In genomic region chr17:36722121-36722902, GRCh38 we compare ENCODE assay signal across 1 cellular context.
TF ChIP-seq lines count a peak whose summit lies in the region.

No MANE protein-coding gene starts in this region.

TF ChIP-seq in K562, 482 proteins besides CTCF, POLR2A, EP300 and RAD21 (continued from another document and continues in another):
- TF ChIP-seq ZFP91 (CRISPR knock-in tag; IDR thresholded peaks at IDR 0.05) (no peak), ZNF77 (CRISPR knock-in tag; IDR thresholded peaks at IDR 0.05) (no peak), RBM17 (IDR thresholded peaks at IDR 0.05; ENCODE audit: borderline replicate concordance, low read depth, low read length) (no peak), SIN3B (IDR thresholded peaks at IDR 0.05; ENCODE audit: low read depth) (no peak), ILF3 (IDR thresholded peaks at IDR 0.05; ENCODE audit: borderline replicate concordance) (no peak), GTF2E2 (tag; IDR thresholded peaks at IDR 0.05) (no peak), CHD1 (IDR thresholded peaks at IDR 0.05; ENCODE audit: low read length) (no peak), ZKSCAN1 (IDR thresholded peaks at IDR 0.05; ENCODE audit: low read depth, low read length) (0 out of 2 replicates have a peak, but pooled peaks have one; percentile 22), ZNF668 (CRISPR knock-in tag; IDR thresholded peaks at IDR 0.05) (no peak), PRPF4 (IDR thresholded peaks at IDR 0.05; ENCODE audit: insufficient read depth, low read depth, low read length, poor library complexity, severe bottlenecking) (no peak), DDX20 (tag; IDR thresholded peaks at IDR 0.05; ENCODE audit: low read depth) (no peak), PCBP1 (IDR thresholded peaks at IDR 0.05; ENCODE audit: low read depth, low read length, poor library complexity, severe bottlenecking) (peak; percentile 55), CC2D1A (IDR thresholded peaks at IDR 0.05) (no peak), SMARCB1 (IDR thresholded peaks at IDR 0.05; ENCODE audit: insufficient read length, low read depth) (no peak), U2AF1 (optimal IDR thresholded peaks at IDR 0.05; ENCODE audit: low read depth, low read length) (no peak), ZNF12 (CRISPR knock-in tag; IDR thresholded peaks at IDR 0.05) (no peak), GTF3C2 (IDR thresholded peaks at IDR 0.05; ENCODE audit: borderline replicate concordance, extremely low read depth, insufficient read length) (no peak), ARID1B (IDR thresholded peaks at IDR 0.05) (peak; percentile 47), ZNF449 (CRISPR knock-in tag; IDR thresholded peaks at IDR 0.05) (no peak), MYNN (IDR thresholded peaks at IDR 0.05) (peak; percentile 8; the same call in 1 of the 2 replicates), MYNN (CRISPR knock-in tag; IDR thresholded peaks at IDR 0.05) (no peak), TAF15 (IDR thresholded peaks at IDR 0.05; ENCODE audit: low read depth, low read length) (no peak), RAD51 (IDR thresholded peaks at IDR 0.05; ENCODE audit: borderline replicate concordance, low read depth) (no peak), CTBP1 (IDR thresholded peaks at IDR 0.05; ENCODE audit: borderline replicate concordance) (peak; percentile 33), MEIS2 (IDR thresholded peaks at IDR 0.05; ENCODE audit: partially characterized antibody) (peak; percentile 71), LCOR (CRISPR knock-in tag; IDR thresholded peaks at IDR 0.05) (no peak), HDAC3 (IDR thresholded peaks at IDR 0.05; ENCODE audit: borderline replicate concordance, partially characterized antibody) (peak; percentile 15), ZNF280A (IDR thresholded peaks at IDR 0.05; ENCODE audit: low read depth, partially characterized antibody) (no peak), MAFK (IDR thresholded peaks at IDR 0.05; ENCODE audit: low read length) (no peak), ELF1 (tag; IDR thresholded peaks at IDR 0.05) (0 out of 2 replicates have a peak, but pooled peaks have one; percentile 30), ZNF655 (CRISPR knock-in tag; IDR thresholded peaks at IDR 0.05) (no peak), RBFOX2 (IDR thresholded peaks at IDR 0.05; ENCODE audit: low read depth, low read length) (peak; percentile 87), ELF2 (CRISPR knock-in tag; IDR thresholded peaks at IDR 0.05) (no peak), RBM15 (IDR thresholded peaks at IDR 0.05; ENCODE audit: insufficient read depth, low read length) (no peak), CREB5 (CRISPR knock-in tag; IDR thresholded peaks at IDR 0.05) (no peak), L3MBTL2 (IDR thresholded peaks at IDR 0.05) (peak; percentile 87), MCM2 (IDR thresholded peaks at IDR 0.05; ENCODE audit: low read depth) (no peak), THAP7 (CRISPR knock-in tag; IDR thresholded peaks at IDR 0.05) (no peak), SUPT5H (IDR thresholded peaks at IDR 0.05) (peak; percentile 66; the same call in 1 of the 2 replicates), TEAD2 (tag; IDR thresholded peaks at IDR 0.05) (no peak), CEBPZ (IDR thresholded peaks at IDR 0.05; ENCODE audit: borderline replicate concordance, low read depth, low read length) (no peak), ZBTB34 (CRISPR knock-in tag; IDR thresholded peaks at IDR 0.05) (no peak), MCM7 (IDR thresholded peaks at IDR 0.05) (no peak), ZNF512 (tag; IDR thresholded peaks at IDR 0.05) (no peak; the same call in 1 of the 2 replicates), RBM39 (optimal IDR thresholded peaks at IDR 0.05; ENCODE audit: low read depth, low read length) (no peak), FOXJ3 (CRISPR knock-in tag; IDR thresholded peaks at IDR 0.05) (no peak), KLF6 (CRISPR knock-in tag; IDR thresholded peaks at IDR 0.05; ENCODE audit: borderline replicate concordance) (no peak), ZNF143 (CRISPR knock-in tag; IDR thresholded peaks at IDR 0.05) (no peak), MYC (IDR thresholded peaks at IDR 0.05; ENCODE audit: low read depth, low read length) (peak; percentile 78), MYC (CRISPR knock-in tag; IDR thresholded peaks at IDR 0.05; ENCODE audit: borderline replicate concordance, low read depth) (0 out of 2 replicates have a peak, but pooled peaks have one; percentile 57), GABPA (tag; conservative IDR thresholded peaks at IDR 0.05; ENCODE audit: low read depth) (peak; percentile 69), SMARCE1 (IDR thresholded peaks at IDR 0.05) (peak; percentile 69; the same call in 1 of the 2 replicates), XRCC3 (IDR thresholded peaks at IDR 0.05) (no peak), PPARD (CRISPR knock-in tag; IDR thresholded peaks at IDR 0.05) (no peak), BRF1 (IDR thresholded peaks at IDR 0.05; ENCODE audit: borderline replicate concordance, extremely low read depth, insufficient read length) (no peak)
